Comparison of ENCODE assay signal across 1 cellular context in the genomic region with DNA sequence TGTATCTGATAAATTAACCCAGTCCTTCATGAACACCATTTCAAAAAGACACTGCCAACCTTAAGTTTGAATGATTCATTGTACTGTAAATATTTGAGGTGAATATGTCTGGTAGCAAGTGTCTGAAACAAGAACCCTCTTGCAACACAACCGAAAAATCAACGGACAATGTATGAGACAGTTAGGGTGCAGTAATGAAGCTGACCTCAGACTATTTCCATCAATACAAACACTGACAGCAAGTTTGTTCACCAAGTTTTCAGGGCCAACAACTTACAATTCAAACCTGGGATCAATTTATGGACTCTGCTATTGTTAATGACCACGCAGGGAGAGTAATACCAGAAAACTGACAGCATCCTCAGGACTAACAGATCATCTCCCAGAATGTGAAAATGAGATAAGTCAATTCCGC.
TF ChIP-seq lines count a peak whose summit lies in the region.

No MANE protein-coding gene starts in this region.

TF ChIP-seq in A549, 52 proteins besides CTCF, POLR2A, EP300 and RAD21 (continued from another document):
- TF ChIP-seq, protein P1, sequence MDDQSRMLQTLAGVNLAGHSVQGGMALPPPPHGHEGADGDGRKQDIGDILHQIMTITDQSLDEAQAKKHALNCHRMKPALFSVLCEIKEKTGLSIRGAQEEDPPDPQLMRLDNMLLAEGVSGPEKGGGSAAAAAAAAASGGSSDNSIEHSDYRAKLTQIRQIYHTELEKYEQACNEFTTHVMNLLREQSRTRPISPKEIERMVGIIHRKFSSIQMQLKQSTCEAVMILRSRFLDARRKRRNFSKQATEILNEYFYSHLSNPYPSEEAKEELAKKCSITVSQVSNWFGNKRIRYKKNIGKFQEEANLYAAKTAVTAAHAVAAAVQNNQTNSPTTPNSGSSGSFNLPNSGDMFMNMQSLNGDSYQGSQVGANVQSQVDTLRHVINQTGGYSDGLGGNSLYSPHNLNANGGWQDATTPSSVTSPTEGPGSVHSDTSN (IDR thresholded peaks at IDR 0.05), result no peak
- TF ChIP-seq CBX2 (IDR thresholded peaks at IDR 0.05; ENCODE audit: borderline replicate concordance, low read depth), result no peak
- TF ChIP-seq GATA3 (IDR thresholded peaks at IDR 0.05; ENCODE audit: borderline replicate concordance), result peak; percentile 81
- no peak for TF ChIP-seq ZFP36 (IDR thresholded peaks at IDR 0.05; ENCODE audit: borderline replicate concordance, partially characterized antibody)
- no peak for TF ChIP-seq ZSCAN20 (CRISPR knock-in tag; IDR thresholded peaks at IDR 0.05)
- no peak for TF ChIP-seq ZNF302 (CRISPR knock-in tag; IDR thresholded peaks at IDR 0.05)
- no peak for TF ChIP-seq MAZ (IDR thresholded peaks at IDR 0.05; ENCODE audit: borderline replicate concordance, low read depth, low read length)
- no peak for TF ChIP-seq FOSB (CRISPR knock-in tag; IDR thresholded peaks at IDR 0.05)
- no peak for TF ChIP-seq EHMT2 (IDR thresholded peaks at IDR 0.05; ENCODE audit: low read depth)
- no peak for TF ChIP-seq HOXB13 (CRISPR knock-in tag; IDR thresholded peaks at IDR 0.05; ENCODE audit: low read depth)
- TF ChIP-seq FOSL2 (IDR thresholded peaks at IDR 0.05), result peak; percentile 66; the same call in 1 of the 2 replicates
- peak; percentile 72 for TF ChIP-seq FOSL2 (CRISPR knock-in tag; IDR thresholded peaks at IDR 0.05)
- TF ChIP-seq, protein P2, sequence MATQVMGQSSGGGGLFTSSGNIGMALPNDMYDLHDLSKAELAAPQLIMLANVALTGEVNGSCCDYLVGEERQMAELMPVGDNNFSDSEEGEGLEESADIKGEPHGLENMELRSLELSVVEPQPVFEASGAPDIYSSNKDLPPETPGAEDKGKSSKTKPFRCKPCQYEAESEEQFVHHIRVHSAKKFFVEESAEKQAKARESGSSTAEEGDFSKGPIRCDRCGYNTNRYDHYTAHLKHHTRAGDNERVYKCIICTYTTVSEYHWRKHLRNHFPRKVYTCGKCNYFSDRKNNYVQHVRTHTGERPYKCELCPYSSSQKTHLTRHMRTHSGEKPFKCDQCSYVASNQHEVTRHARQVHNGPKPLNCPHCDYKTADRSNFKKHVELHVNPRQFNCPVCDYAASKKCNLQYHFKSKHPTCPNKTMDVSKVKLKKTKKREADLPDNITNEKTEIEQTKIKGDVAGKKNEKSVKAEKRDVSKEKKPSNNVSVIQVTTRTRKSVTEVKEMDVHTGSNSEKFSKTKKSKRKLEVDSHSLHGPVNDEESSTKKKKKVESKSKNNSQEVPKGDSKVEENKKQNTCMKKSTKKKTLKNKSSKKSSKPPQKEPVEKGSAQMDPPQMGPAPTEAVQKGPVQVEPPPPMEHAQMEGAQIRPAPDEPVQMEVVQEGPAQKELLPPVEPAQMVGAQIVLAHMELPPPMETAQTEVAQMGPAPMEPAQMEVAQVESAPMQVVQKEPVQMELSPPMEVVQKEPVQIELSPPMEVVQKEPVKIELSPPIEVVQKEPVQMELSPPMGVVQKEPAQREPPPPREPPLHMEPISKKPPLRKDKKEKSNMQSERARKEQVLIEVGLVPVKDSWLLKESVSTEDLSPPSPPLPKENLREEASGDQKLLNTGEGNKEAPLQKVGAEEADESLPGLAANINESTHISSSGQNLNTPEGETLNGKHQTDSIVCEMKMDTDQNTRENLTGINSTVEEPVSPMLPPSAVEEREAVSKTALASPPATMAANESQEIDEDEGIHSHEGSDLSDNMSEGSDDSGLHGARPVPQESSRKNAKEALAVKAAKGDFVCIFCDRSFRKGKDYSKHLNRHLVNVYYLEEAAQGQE (IDR thresholded peaks at IDR 0.05), result no peak
- TF ChIP-seq NR3C1 (IDR thresholded peaks at IDR 0.05), result no peak
- TF ChIP-seq HOXA7 (CRISPR knock-in tag; IDR thresholded peaks at IDR 0.05), result no peak
- TF ChIP-seq FOXS1 (CRISPR knock-in tag; IDR thresholded peaks at IDR 0.05), result no peak
- no peak for TF ChIP-seq BHLHE40 (IDR thresholded peaks at IDR 0.05; ENCODE audit: low read depth, low read length)
- TF ChIP-seq, protein P3, sequence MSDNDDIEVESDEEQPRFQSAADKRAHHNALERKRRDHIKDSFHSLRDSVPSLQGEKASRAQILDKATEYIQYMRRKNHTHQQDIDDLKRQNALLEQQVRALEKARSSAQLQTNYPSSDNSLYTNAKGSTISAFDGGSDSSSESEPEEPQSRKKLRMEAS (IDR thresholded peaks at IDR 0.05), result peak; percentile 33; the same call in 1 of the 2 replicates
- TF ChIP-seq, protein P4, sequence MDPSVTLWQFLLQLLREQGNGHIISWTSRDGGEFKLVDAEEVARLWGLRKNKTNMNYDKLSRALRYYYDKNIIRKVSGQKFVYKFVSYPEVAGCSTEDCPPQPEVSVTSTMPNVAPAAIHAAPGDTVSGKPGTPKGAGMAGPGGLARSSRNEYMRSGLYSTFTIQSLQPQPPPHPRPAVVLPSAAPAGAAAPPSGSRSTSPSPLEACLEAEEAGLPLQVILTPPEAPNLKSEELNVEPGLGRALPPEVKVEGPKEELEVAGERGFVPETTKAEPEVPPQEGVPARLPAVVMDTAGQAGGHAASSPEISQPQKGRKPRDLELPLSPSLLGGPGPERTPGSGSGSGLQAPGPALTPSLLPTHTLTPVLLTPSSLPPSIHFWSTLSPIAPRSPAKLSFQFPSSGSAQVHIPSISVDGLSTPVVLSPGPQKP (IDR thresholded peaks at IDR 0.05; ENCODE audit: low read depth, low read length), result no peak
- no peak for TF ChIP-seq CHD4 (IDR thresholded peaks at IDR 0.05; ENCODE audit: borderline replicate concordance)
- TF ChIP-seq, protein P5, sequence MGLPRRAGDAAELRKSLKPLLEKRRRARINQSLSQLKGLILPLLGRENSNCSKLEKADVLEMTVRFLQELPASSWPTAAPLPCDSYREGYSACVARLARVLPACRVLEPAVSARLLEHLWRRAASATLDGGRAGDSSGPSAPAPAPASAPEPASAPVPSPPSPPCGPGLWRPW (IDR thresholded peaks at IDR 0.05), result 0 out of 2 replicates have a peak, but pooled peaks have one; percentile 18
- peak; percentile 84 to 94 for TF ChIP-seq CEBPB (IDR thresholded peaks at IDR 0.05)
- TF ChIP-seq RARB (CRISPR knock-in tag; IDR thresholded peaks at IDR 0.05), result no peak
- TF ChIP-seq RFX5 (IDR thresholded peaks at IDR 0.05), result no peak
- TF ChIP-seq, protein P6, sequence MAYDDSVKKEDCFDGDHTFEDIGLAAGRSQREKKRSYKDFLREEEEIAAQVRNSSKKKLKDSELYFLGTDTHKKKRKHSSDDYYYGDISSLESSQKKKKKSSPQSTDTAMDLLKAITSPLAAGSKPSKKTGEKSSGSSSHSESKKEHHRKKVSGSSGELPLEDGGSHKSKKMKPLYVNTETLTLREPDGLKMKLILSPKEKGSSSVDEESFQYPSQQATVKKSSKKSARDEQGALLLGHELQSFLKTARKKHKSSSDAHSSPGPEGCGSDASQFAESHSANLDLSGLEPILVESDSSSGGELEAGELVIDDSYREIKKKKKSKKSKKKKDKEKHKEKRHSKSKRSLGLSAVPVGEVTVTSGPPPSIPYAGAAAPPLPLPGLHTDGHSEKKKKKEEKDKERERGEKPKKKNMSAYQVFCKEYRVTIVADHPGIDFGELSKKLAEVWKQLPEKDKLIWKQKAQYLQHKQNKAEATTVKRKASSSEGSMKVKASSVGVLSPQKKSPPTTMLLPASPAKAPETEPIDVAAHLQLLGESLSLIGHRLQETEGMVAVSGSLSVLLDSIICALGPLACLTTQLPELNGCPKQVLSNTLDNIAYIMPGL (CRISPR knock-in tag; IDR thresholded peaks at IDR 0.05; ENCODE audit: borderline replicate concordance), result no peak
- no peak for TF ChIP-seq KDM1A (IDR thresholded peaks at IDR 0.05; ENCODE audit: low read depth)
- no peak for TF ChIP-seq EHF (CRISPR knock-in tag; IDR thresholded peaks at IDR 0.05)
- no peak for TF ChIP-seq HOXB5 (CRISPR knock-in tag; IDR thresholded peaks at IDR 0.05)
- TF ChIP-seq SREBF2 (IDR thresholded peaks at IDR 0.05), result no peak
- TF ChIP-seq, protein P7, sequence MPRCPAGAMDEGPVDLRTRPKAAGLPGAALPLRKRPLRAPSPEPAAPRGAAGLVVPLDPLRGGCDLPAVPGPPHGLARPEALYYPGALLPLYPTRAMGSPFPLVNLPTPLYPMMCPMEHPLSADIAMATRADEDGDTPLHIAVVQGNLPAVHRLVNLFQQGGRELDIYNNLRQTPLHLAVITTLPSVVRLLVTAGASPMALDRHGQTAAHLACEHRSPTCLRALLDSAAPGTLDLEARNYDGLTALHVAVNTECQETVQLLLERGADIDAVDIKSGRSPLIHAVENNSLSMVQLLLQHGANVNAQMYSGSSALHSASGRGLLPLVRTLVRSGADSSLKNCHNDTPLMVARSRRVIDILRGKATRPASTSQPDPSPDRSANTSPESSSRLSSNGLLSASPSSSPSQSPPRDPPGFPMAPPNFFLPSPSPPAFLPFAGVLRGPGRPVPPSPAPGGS (IDR thresholded peaks at IDR 0.05), result no peak
- no peak for TF ChIP-seq TP53 (CRISPR knock-in tag; IDR thresholded peaks at IDR 0.05)
- TF ChIP-seq POLR2AphosphoS2 (conservative IDR thresholded peaks at IDR 0.05; ENCODE audit: low read length), result no peak
- peak; percentile 86 for TF ChIP-seq JUNB (IDR thresholded peaks at IDR 0.05)
- TF ChIP-seq NFE2L2 (conservative IDR thresholded peaks at IDR 0.05; ENCODE audit: low read length), result no peak
- no peak for TF ChIP-seq CBX8 (IDR thresholded peaks at IDR 0.05)
- 0 out of 3 replicates have a peak, but pooled peaks have one; percentile 31 for TF ChIP-seq SMC3 (IDR thresholded peaks at IDR 0.05)
- no peak for TF ChIP-seq CHD2 (IDR thresholded peaks at IDR 0.05; ENCODE audit: low read length, partially characterized antibody)
- TF ChIP-seq NPAS2 (CRISPR knock-in tag; IDR thresholded peaks at IDR 0.05; ENCODE audit: borderline replicate concordance), result no peak
- no peak for TF ChIP-seq PHF8 (IDR thresholded peaks at IDR 0.05; ENCODE audit: borderline replicate concordance, low read depth)
- no peak for TF ChIP-seq MAFK (IDR thresholded peaks at IDR 0.05; ENCODE audit: partially characterized antibody)
- TF ChIP-seq ESRRA (IDR thresholded peaks at IDR 0.05; ENCODE audit: borderline replicate concordance, low read length), result no peak
- no peak for TF ChIP-seq MYC (IDR thresholded peaks at IDR 0.05; ENCODE audit: borderline replicate concordance, low read length)
- TF ChIP-seq KDM5A (IDR thresholded peaks at IDR 0.05), result no peak
- TF ChIP-seq RCOR1 (IDR thresholded peaks at IDR 0.05; ENCODE audit: low read depth, low read length), result no peak
TF ChIP-seq in A549: peak in this region for 8.
